Comparison of ENCODE assay signal across 9 cellular contexts in genomic region chr6:27694547-27694874, GRCh38.
A peak's percentile ranks its signal among the peaks of the same experiment; 100 is the strongest.
DNase-seq lines count a peak whose midpoint lies in the region; ATAC-seq and TF ChIP-seq lines count a peak whose summit lies in the region.
"Had no signal": no experiment of that assay in that cellular context is flagged by ENCODE, and none has a peak within 500 bp of the region (broad histone marks: within the 10 kb centered on the region; RNA-seq: fewer than 3 reads in every experiment).

No MANE protein-coding gene starts in this region.

- CTCF ChIA-PET in HEK293 (lab: Yijun Ruan, JAX): interaction anchor here (0.6 to 1.5 kb wide), 2 partner anchors 13 to 17 kb away, joined by 3 to 5 read pairs; no protein-coding TSS in a partner anchor

- H3K4me3 Mint-ChIP-seq in activated naive CD8-positive, alpha-beta T cell treated with anti-CD3 and anti-CD28 coated beads, Interleukin-2, amount 10 ng/mL, durations not matched to agents 7 days and 5 days: peak overlapping the region; percentile 97

- H3K4me1 Mint-ChIP-seq in activated naive CD8-positive, alpha-beta T cell treated with anti-CD3 and anti-CD28 coated beads, Interleukin-2, amount 10 ng/mL, durations not matched to agents 7 days and 5 days: peaks cover 22% of the 10 kb centered on the region

- POLR2A ChIA-PET in HEK293 (lab: Yijun Ruan, JAX): interaction anchor here (1.4 kb wide), 1 partner anchor 58 kb away, joined by 4 read pairs; no protein-coding TSS in a partner anchor
- POLR2A ChIA-PET in activated naive CD8-positive, alpha-beta T cell treated with anti-CD3 and anti-CD28 coated beads, Interleukin-2, amount 10 ng/mL, durations not matched to agents 7 days and 5 days (lab: Charles Lee): interaction anchor here (0.9 to 1.5 kb wide), 2 partner anchors 43 to 58 kb away, joined by 3 to 4 read pairs; no protein-coding TSS in a partner anchor

- peaks cover 4% of the 10 kb centered on the region for H3K9me3 Mint-ChIP-seq in activated naive CD8-positive, alpha-beta T cell treated with anti-CD3 and anti-CD28 coated beads, Interleukin-2, amount 10 ng/mL, durations not matched to agents 7 days and 5 days

- TF ChIP-seq CTCF in HEK293 (tag by site-specific recombination; IDR thresholded peaks at IDR 0.05): 0 out of 2 replicates have a peak, but pooled peaks have one; percentile 1
- no peak for TF ChIP-seq CTCF in lung (IDR thresholded peaks at IDR 0.05; ENCODE audit: control extremely low read depth, extremely low read depth)

- intact Hi-C loops in left colon (cut with DNase I, micrococcal nuclease): no loop called here

- H3K4me1 ChIP-seq in ACC112 (ENCODE audit: control insufficient read depth, insufficient read depth, low read length, unreplicated experiment): no peaks in the 10 kb centered on the region
- H3K4me1 ChIP-seq in HEK293 (ENCODE audit: control insufficient read depth, insufficient read depth, low read length): no peaks in the 10 kb centered on the region
- H3K4me1 ChIP-seq in lung (ENCODE audit: control insufficient read depth in 2 of 2, insufficient read depth in 2 of 2, low read length in 2 of 2): peaks cover 0 to 3% of the 10 kb centered on the region in 2 donors

- H3K4me3 ChIP-seq in ACC112 (ENCODE audit: low read depth, low read length) (peak overlapping the region; percentile 93), HEK293 (ENCODE audit: low read depth, low read length) (peak overlapping the region; percentile 92), lung (peak overlapping the region; percentile 65)

- WGBS in lung, 2 donors: 43 to 51% methylated on average over 7 of the region's 7 CpGs

- no peaks in the 10 kb centered on the region for H3K9me3 ChIP-seq in HEK293 (ENCODE audit: control insufficient read depth, insufficient read depth, low read depth, low read length)
- peaks cover 0 to 4% of the 10 kb centered on the region in 2 donors for H3K9me3 ChIP-seq in lung (ENCODE audit: control insufficient read depth in 2 of 2, insufficient read depth in 1 of 2, low read length in 1 of 2)

- H3K27me3 Mint-ChIP-seq in activated naive CD8-positive, alpha-beta T cell treated with anti-CD3 and anti-CD28 coated beads, Interleukin-2, amount 10 ng/mL, durations not matched to agents 7 days and 5 days: peaks cover 7% of the 10 kb centered on the region

- peak overlapping the region; percentile 93 for H3K27ac Mint-ChIP-seq in activated naive CD8-positive, alpha-beta T cell treated with anti-CD3 and anti-CD28 coated beads, Interleukin-2, amount 10 ng/mL, durations not matched to agents 7 days and 5 days

- no peaks in the 10 kb centered on the region for H3K27me3 ChIP-seq in ACC112 (ENCODE audit: insufficient read depth, low read length)
- H3K27me3 ChIP-seq in lung (ENCODE audit: control insufficient read depth, insufficient read depth): no peaks in the 10 kb centered on the region

- H3K79me2 ChIP-seq in ACC112 (ENCODE audit: control insufficient read depth, insufficient read depth, low read length, unreplicated experiment): no peaks in the 10 kb centered on the region

- H3K36me3 ChIP-seq in ACC112 (ENCODE audit: insufficient read depth, low read length) (no peaks in the 10 kb centered on the region), HEK293 (ENCODE audit: control insufficient read depth in 2 of 2, insufficient read depth in 1 of 2, low read length in 2 of 2) (peaks cover 0 to 5% of the 10 kb centered on the region in 2 experiments; a peak in 2 of 3 replicates), lung (ENCODE audit: control insufficient read depth in 2 of 2, insufficient read depth in 2 of 2, low read length in 2 of 2) (no peaks in the 10 kb centered on the region)

- no peak for ATAC-seq in activated naive CD8-positive, alpha-beta T cell treated with anti-CD3 and anti-CD28 coated beads, Interleukin-2, amount 10 ng/mL, durations not matched to agents 7 days and 5 days (ENCODE audit: low read depth)
- ATAC-seq in lung (ENCODE audit: insufficient read depth, low FRiP score) (no peak), left colon (no peak)

- peak overlapping the region; percentile 99 for H2AFZ ChIP-seq in ACC112 (ENCODE audit: low read length, unreplicated experiment)

- peaks cover 10% of the 10 kb centered on the region for H3K36me3 Mint-ChIP-seq in activated naive CD8-positive, alpha-beta T cell treated with anti-CD3 and anti-CD28 coated beads, Interleukin-2, amount 10 ng/mL, durations not matched to agents 7 days and 5 days

- no peak for DNase-seq in activated naive CD8-positive, alpha-beta T cell treated with anti-CD3 and anti-CD28 coated beads, Interleukin-2, amount 10 ng/mL, durations not matched to agents 7 days and 5 days
- DNase-seq in lung (ENCODE audit: low spot score): no peak
- DNase-seq in left colon: no peak
- no peak for DNase-seq in SW480 (ENCODE audit: low spot score)
- DNase-seq in SIG-M5 (lab: John Stamatoyannopoulos, UW): no peak
- no peak for DNase-seq in T-helper 9 cell
- DNase-seq: GOT3 had no signal

- H3K27ac ChIP-seq in ACC112 (ENCODE audit: low read depth, low read length) (no peak overlapping the region), HEK293 (ENCODE audit: extremely low read depth, low read depth, low read length) (peak overlapping the region; percentile 81; the same call in 1 of the 2 replicates), lung (ENCODE audit: low read depth in 1 of 2, low read length in 1 of 2) (no peak overlapping the region)

TF ChIP-seq in HEK293, 187 proteins besides CTCF, POLR2A, EP300 and RAD21:
- TF ChIP-seq ZNF600 (tag by site-specific recombination; IDR thresholded peaks at IDR 0.05) (peak; percentile 73; the same call in 1 of the 2 replicates), ZNF366 (tag by site-specific recombination; conservative IDR thresholded peaks at IDR 0.05) (peak; percentile 52; the same call in 1 of the 2 replicates), ZNF561 (tag by site-specific recombination; IDR thresholded peaks at IDR 0.05; ENCODE audit: borderline replicate concordance) (no peak), RBAK (tag by site-specific recombination; IDR thresholded peaks at IDR 0.05) (no peak), ZNF146 (tag by site-specific recombination; IDR thresholded peaks at IDR 0.05) (no peak), ZNF585B (tag by site-specific recombination; IDR thresholded peaks at IDR 0.05) (no peak), ZNF521 (tag by site-specific recombination; IDR thresholded peaks at IDR 0.05) (no peak), SCRT2 (tag by site-specific recombination; IDR thresholded peaks at IDR 0.05) (0 out of 2 replicates have a peak, but pooled peaks have one; percentile 13), MYNN (tag by site-specific recombination; IDR thresholded peaks at IDR 0.05; ENCODE audit: borderline replicate concordance) (no peak), SP7 (tag by site-specific recombination; IDR thresholded peaks at IDR 0.05) (no peak), ZNF221 (tag by site-specific recombination; IDR thresholded peaks at IDR 0.05; ENCODE audit: borderline replicate concordance) (no peak), ZNF404 (tag by site-specific recombination; IDR thresholded peaks at IDR 0.05) (no peak), ZBTB17 (tag by site-specific recombination; IDR thresholded peaks at IDR 0.05) (peak; percentile 78), ZNF621 (tag by site-specific recombination; IDR thresholded peaks at IDR 0.05) (no peak), ZNF558 (tag by site-specific recombination; IDR thresholded peaks at IDR 0.05) (no peak)
- TF ChIP-seq, protein P1, sequence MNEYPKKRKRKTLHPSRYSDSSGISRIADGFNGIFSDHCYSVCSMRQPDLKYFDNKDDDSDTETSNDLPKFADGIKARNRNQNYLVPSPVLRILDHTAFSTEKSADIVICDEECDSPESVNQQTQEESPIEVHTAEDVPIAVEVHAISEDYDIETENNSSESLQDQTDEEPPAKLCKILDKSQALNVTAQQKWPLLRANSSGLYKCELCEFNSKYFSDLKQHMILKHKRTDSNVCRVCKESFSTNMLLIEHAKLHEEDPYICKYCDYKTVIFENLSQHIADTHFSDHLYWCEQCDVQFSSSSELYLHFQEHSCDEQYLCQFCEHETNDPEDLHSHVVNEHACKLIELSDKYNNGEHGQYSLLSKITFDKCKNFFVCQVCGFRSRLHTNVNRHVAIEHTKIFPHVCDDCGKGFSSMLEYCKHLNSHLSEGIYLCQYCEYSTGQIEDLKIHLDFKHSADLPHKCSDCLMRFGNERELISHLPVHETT (tag by site-specific recombination; IDR thresholded peaks at IDR 0.05): no peak
